ENCODE assay signal across 8 cellular contexts in the genomic region with DNA sequence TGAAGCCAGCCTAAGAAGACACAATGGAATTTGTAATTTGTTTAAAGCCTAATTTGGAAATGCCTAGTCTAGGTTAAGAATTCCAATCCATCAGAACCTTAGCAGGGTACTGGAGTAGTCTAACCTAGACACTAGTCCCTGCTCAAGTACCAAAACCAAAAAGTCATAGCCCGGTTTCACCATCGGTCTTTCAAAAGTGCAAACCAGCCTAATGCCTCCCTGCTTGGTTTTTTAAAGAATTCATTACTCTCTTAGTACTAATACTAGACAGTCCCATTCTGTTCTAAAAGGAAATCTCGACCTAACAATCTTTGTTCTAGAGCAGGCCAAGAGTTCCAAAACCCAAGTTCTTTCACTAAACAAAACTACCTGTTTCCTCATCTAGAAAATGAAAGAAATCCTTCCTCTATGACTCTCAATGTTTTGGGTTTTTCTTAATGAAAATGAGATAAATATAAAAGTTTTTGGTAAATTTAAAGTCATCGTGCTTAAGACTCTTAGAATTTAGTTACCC. TPM values are rescaled to one million over a fixed set of nuclear protein-coding genes. Genes with fewer than 3 reads are reported as not detected.
A peak's percentile ranks its signal among the peaks of the same experiment; 100 is the strongest.
DNase-seq lines count a peak whose midpoint lies in the region; ATAC-seq and TF ChIP-seq lines count a peak whose summit lies in the region.

No MANE protein-coding gene starts in this region.

- H3K4me1 ChIP-seq in MM.1S (ENCODE audit: low read length) (peaks cover 8% of the 10 kb centered on the region; the same call in 1 of the 2 replicates), colonic mucosa (peaks cover 11% of the 10 kb centered on the region)

- H3K4me3 ChIP-seq in MM.1S (ENCODE audit: low read length) (peak overlapping the region; percentile 98), colonic mucosa (peak overlapping the region; percentile 44)

- ATAC-seq in CD4-positive, alpha-beta T cell (ENCODE audit: poor library complexity): no peak
- ATAC-seq in HG02610 (IDR thresholded peaks at IDR 0.05; ENCODE audit: unreplicated experiment) (no peak), GM21825 (IDR thresholded peaks at IDR 0.05; ENCODE audit: unreplicated experiment) (no peak)

- CTCF ChIA-PET in CD4-positive, alpha-beta T cell (lab: Charles Lee): no interaction called here

- H3K36me3 ChIP-seq in MM.1S (replicated peaks; ENCODE audit: insufficient read depth, low read length) (peaks cover 13% of the 10 kb centered on the region; the same call in 1 of the 2 replicates), colonic mucosa (no peaks in the 10 kb centered on the region)

- no peak overlapping the region for H3K27ac ChIP-seq in CD4-positive, alpha-beta T cell (ENCODE audit: low read depth, low read length)
- H3K27ac ChIP-seq in MM.1S (ENCODE audit: low read length): peak overlapping the region; percentile 95; the same call in 1 of the 2 replicates
- H3K27ac ChIP-seq in colonic mucosa: peak overlapping the region; percentile 82

- peaks cover 76% of the 10 kb centered on the region for H3K79me2 ChIP-seq in MM.1S (ENCODE audit: low read length)

- H3K27me3 Mint-ChIP-seq in CD4-positive, alpha-beta T cell: no peaks in the 10 kb centered on the region
- H3K27me3 Mint-ChIP-seq in nephron (ENCODE audit: low read depth): no peaks in the 10 kb centered on the region

- peaks cover 58% of the 10 kb centered on the region for H3K36me3 Mint-ChIP-seq in CD4-positive, alpha-beta T cell (ENCODE audit: low read depth)
- H3K36me3 Mint-ChIP-seq in nephron (ENCODE audit: low read depth): peaks cover 19% of the 10 kb centered on the region

- no peaks in the 10 kb centered on the region for H3K9me3 Mint-ChIP-seq in CD4-positive, alpha-beta T cell
- no peaks in the 10 kb centered on the region for H3K9me3 Mint-ChIP-seq in nephron

- intact Hi-C loops in CD4-positive, alpha-beta T cell (cut with DNase I, micrococcal nuclease): loop anchor here (5.0 to 10.0 kb wide), 3 partner anchors 51 to 952 kb away; partner anchors contain the start of gene KHDRBS1 (in 1 of the 2)
- intact Hi-C loops in colonic mucosa (cut with DNase I): no loop called here

- peaks cover 57% of the 10 kb centered on the region for H3K4me1 Mint-ChIP-seq in CD4-positive, alpha-beta T cell (ENCODE audit: low read depth)
- H3K4me1 Mint-ChIP-seq in nephron: peaks cover 31% of the 10 kb centered on the region

- no peaks in the 10 kb centered on the region for H3K9me2 ChIP-seq in MM.1S (replicated peaks; ENCODE audit: insufficient read depth, low read length)

- POLR2A ChIA-PET in CD4-positive, alpha-beta T cell (lab: Charles Lee): interaction anchor here (1.4 kb wide), 1 partner anchor 1754 kb away, joined by 3 read pairs; the partner anchor contains the start of genes S100PBP and YARS1

- H2AFZ ChIP-seq in MM.1S (ENCODE audit: low read length): no peak overlapping the region

- H3K27ac Mint-ChIP-seq in CD4-positive, alpha-beta T cell: peak overlapping the region; percentile 95
- peak overlapping the region; percentile 100 for H3K27ac Mint-ChIP-seq in nephron

- TF ChIP-seq CTCF in CD4-positive, alpha-beta T cell (IDR thresholded peaks at IDR 0.05): no peak
- TF ChIP-seq CTCF in MM.1S (IDR thresholded peaks at IDR 0.05; ENCODE audit: low read length): no peak
- no peak for TF ChIP-seq CTCF in colonic mucosa (IDR thresholded peaks at IDR 0.05)
- TF ChIP-seq CTCF in nephron (IDR thresholded peaks at IDR 0.05; ENCODE audit: unreplicated experiment in 3 of 3): no peak

- H3K9ac ChIP-seq in MM.1S (ENCODE audit: low read length) (peak overlapping the region; percentile 100; the same call in 1 of the 2 replicates), colonic mucosa (ENCODE audit: low read depth in 2 of 2, low read length in 2 of 2) (peak overlapping the region in 1 of 2 donors; percentile 98)

- DNase-seq in CD4-positive, alpha-beta T cell: no peak
- DNase-seq in MM.1S (no peak), colonic mucosa (no peak), foreskin melanocyte (no peak), OCI-M2 (lab: John Stamatoyannopoulos, UW; ENCODE audit: unreplicated experiment) (no peak)

- peaks cover 57% of the 10 kb centered on the region for H4K20me1 ChIP-seq in MM.1S (ENCODE audit: insufficient read depth, low read length)

- peak overlapping the region; percentile 86 for H3K4me2 ChIP-seq in MM.1S (ENCODE audit: low read depth, low read length)

- H3F3A ChIP-seq in MM.1S (ENCODE audit: insufficient read depth, low read length): peaks cover 20% of the 10 kb centered on the region

- no peaks in the 10 kb centered on the region for H3K27me3 ChIP-seq in CD4-positive, alpha-beta T cell (ENCODE audit: control insufficient read depth, insufficient read depth, low read length)
- H3K27me3 ChIP-seq in MM.1S (replicated peaks; ENCODE audit: insufficient read depth, low read length): no peaks in the 10 kb centered on the region
- no peaks in the 10 kb centered on the region for H3K27me3 ChIP-seq in colonic mucosa

- peak overlapping the region; percentile 93 for H3K4me3 Mint-ChIP-seq in CD4-positive, alpha-beta T cell
- H3K4me3 Mint-ChIP-seq in nephron: peak overlapping the region; percentile 99 to 100 (median 100)

- H3K9me3 ChIP-seq in CD4-positive, alpha-beta T cell (ENCODE audit: control insufficient read depth, low read length): no peaks in the 10 kb centered on the region
- H3K9me3 ChIP-seq in MM.1S (replicated peaks; ENCODE audit: insufficient read depth, low read length) (no peaks in the 10 kb centered on the region), colonic mucosa (no peaks in the 10 kb centered on the region)

RNA-seq across cellular contexts. Expression of gene PUM1, which starts 2.6 kb away (rescaled TPM):
- 100 to 1,000 TPM; 190 to 202 TPM for total RNA-seq in CD4-positive, alpha-beta T cell
- total RNA-seq in colonic mucosa: 100 to 1,000 TPM; 119 to 124 TPM
